8 cellular contexts compared by ENCODE assay signal in genomic region chr16:31873556-31874353, GRCh38. TPM values are rescaled to one million over a fixed set of nuclear protein-coding genes. Genes with fewer than 3 reads are reported as not detected.
A peak's percentile ranks its signal among the peaks of the same experiment; 100 is the strongest.
DNase-seq lines count a peak whose midpoint lies in the region; ATAC-seq and TF ChIP-seq lines count a peak whose summit lies in the region.

Gene ZNF267 (plus strand): TSS chr16:31873807. CDS start chr16:31873967, 160 bp downstream.

- peaks cover 30 to 51% (median 37%) of the 10 kb centered on the region in 4 donors for H3K4me1 ChIP-seq in transverse colon

- H3K4me3 ChIP-seq in GM06990 (replicated peaks; ENCODE audit: low read depth, low read length) (peak within 1 kb of the TSS; percentile 96), transverse colon (peak within 1 kb of the TSS; percentile 94 to 100 (median 100))

- TF ChIP-seq CTCF in GM06990 (IDR thresholded peaks at IDR 0.05; ENCODE audit: insufficient read depth, low read length, poor library complexity, severe bottlenecking) (no peak), transverse colon (IDR thresholded peaks at IDR 0.05) (no peak)

- TF ChIP-seq POLR2A in transverse colon (IDR thresholded peaks at IDR 0.05), result peak; percentile 89

- H3K27me3 ChIP-seq in GM06990 (replicated peaks; ENCODE audit: control insufficient read depth, insufficient read depth, low read length) (no peaks in the 10 kb centered on the region), transverse colon (no peaks in the 10 kb centered on the region)

- intact Hi-C loops in Right ventricle myocardium superior (cut with DNase I), result loop anchor here (10.0 kb wide), 1 partner anchor 159 kb away; a partner anchor contains a TSS
- intact Hi-C loops in transverse colon (cut with DNase I; ENCODE audit: low total_unique reads), result no loop called here

- H3K27ac ChIP-seq in transverse colon, result peak within 1 kb of the TSS; percentile 93 to 99 (median 98)

- H3K36me3 ChIP-seq in GM06990 (ENCODE audit: control insufficient read depth, insufficient read depth, low read length) (peaks cover 6% of the 10 kb centered on the region), transverse colon (no peaks in the 10 kb centered on the region)

- H3K9me3 ChIP-seq in transverse colon, result no peaks in the 10 kb centered on the region

- 0 to 1% methylated on average over 9 to 57 of the region's 57 CpGs for WGBS in transverse colon (ENCODE audit: low coverage in 1 of 2), 2 donors

- ATAC-seq in HG02571 (IDR thresholded peaks at IDR 0.05; ENCODE audit: unreplicated experiment), result peak; percentile 39
- peak; percentile 98 for ATAC-seq in Right ventricle myocardium superior (ENCODE audit: poor library complexity)

- no peak for TF ChIP-seq EP300 in transverse colon (IDR thresholded peaks at IDR 0.05; ENCODE audit: low read depth)

- in situ Hi-C loops in transverse colon (cut with MboI; ENCODE audit: low pct_ligation_motif_present in 1 of 4, low pct_unique_long_range_greater_than_20kb in 1 of 4, low sequenced_read_pairs in 3 of 4), result loop anchor here in 2 of 4 donors (25.0 kb wide), 1 partner anchor 886 kb away; the partner anchor contains the start of gene HSD3B7 (in 2 of the 2)

- peak; percentile 85 for DNase-seq in GM06990 (ENCODE audit: extremely low read depth, insufficient read length)
- DNase-seq in NCI-H1092 treated with DMSO at 0.1 percent for 48 hours (lab: John Stamatoyannopoulos, UW), result peak; percentile 84
- DNase-seq in SW 1271 (lab: John Stamatoyannopoulos, UW), result peak; percentile 76 to 89
- DNase-seq in activated naive CD8-positive, alpha-beta T cell treated with anti-CD3 and anti-CD28 coated beads, Interleukin-2, amount 50 U/mL, for 16 hours (ENCODE audit: low read depth, low spot score), result peak; percentile 91
- DNase-seq in Right ventricle myocardium superior, result peak; percentile 96
- DNase-seq in pons (ENCODE audit: low spot score), result peak; percentile 92
- DNase-seq in transverse colon, result peak; percentile 95

RNA-seq across cellular contexts. Expression of gene ZNF267, which starts in this region (rescaled TPM):
- total RNA-seq in Right ventricle myocardium superior (4.4 TPM), transverse colon (10 to 100 TPM in 2 of 4 donors, 1 to 10 TPM in 2; 3.4 to 14.1 (median 9.0) TPM)

Comparison
In these comparisons a context has a peak if more than half of its experiments do, and no peak if none do; other contexts are left out.
1. Peak in every context shown above with its lines: DNase-seq, ATAC-seq, H3K4me3 ChIP-seq and H3K27ac ChIP-seq.